26 cellular contexts compared by ENCODE assay signal in the genomic region with DNA sequence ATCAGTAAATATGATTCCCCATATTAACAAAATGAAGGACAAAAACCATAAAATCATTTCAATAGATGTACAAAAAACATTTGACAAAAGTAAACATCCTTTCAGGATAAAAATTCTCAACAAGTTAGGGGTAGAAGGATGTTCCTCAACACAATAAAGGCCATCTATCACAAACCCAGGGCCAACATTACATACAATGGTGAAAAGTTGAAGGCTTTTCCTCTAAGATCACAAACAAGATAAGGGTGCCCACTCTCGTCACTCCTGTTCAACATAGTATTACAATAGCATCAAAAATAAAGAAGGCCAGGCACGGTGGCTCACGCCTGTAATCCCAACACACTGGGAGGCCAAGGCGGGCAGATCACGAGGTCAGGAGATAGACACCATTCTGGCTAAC.
"Had no signal": no experiment of that assay in that cellular context is flagged by ENCODE, and none has a peak within 500 bp of the region (broad histone marks: within the 10 kb centered on the region; RNA-seq: fewer than 3 reads in every experiment).

No MANE protein-coding gene starts in this region.

- H3K27me3 Mint-ChIP-seq: effector memory CD8-positive, alpha-beta T cell; memory B cell; naive B cell; naive thymus-derived CD8-positive, alpha-beta T cell had no signal

- FAIRE-seq: endometrium, islet of Langerhans, keratinocyte had no signal

- H3K36me3 ChIP-seq: colonic mucosa, esophagus squamous epithelium, gastrocnemius medialis, heart right ventricle, left lung, lower lobe of right lung had no signal

- H3K4me3 Mint-ChIP-seq: effector memory CD8-positive, alpha-beta T cell; endodermal cell; memory B cell; naive thymus-derived CD8-positive, alpha-beta T cell had no signal

- H3K4me3 ChIP-seq: colonic mucosa, esophagus squamous epithelium, gastrocnemius medialis, heart right ventricle, left lung, lower lobe of right lung, mucosa of descending colon had no signal

- ATAC-seq: effector memory CD8-positive, alpha-beta T cell; gastrocnemius medialis; heart right ventricle; left cardiac atrium; left lung; left ventricle myocardium superior; lower lobe of right lung; mucosa of descending colon; naive thymus-derived CD8-positive, alpha-beta T cell had no signal

- H3K9me3 Mint-ChIP-seq: effector memory CD8-positive, alpha-beta T cell had no signal

- DNase-seq: colonic mucosa; cortex of kidney; effector CD8-positive, alpha-beta T cell; effector memory CD8-positive, alpha-beta T cell; endodermal cell; esophagus squamous epithelium; foreskin fibroblast; foreskin melanocyte; gastrocnemius medialis; glutamatergic neuron; head of caudate nucleus; heart right ventricle; hippocampal formation; left cardiac atrium; left lung; left ventricle myocardium superior; lower lobe of right lung; mammary epithelial cell; mesendoderm; mucosa of descending colon; naive B cell; naive thymus-derived CD8-positive, alpha-beta T cell had no signal

- H3K27ac ChIP-seq: colonic mucosa, esophagus squamous epithelium, gastrocnemius medialis, heart right ventricle, lower lobe of right lung had no signal

- H3K9me3 ChIP-seq: colonic mucosa, esophagus squamous epithelium, gastrocnemius medialis, left lung, mucosa of descending colon had no signal

- H3K4me1 ChIP-seq: colonic mucosa, esophagus squamous epithelium, gastrocnemius medialis had no signal

- H3K27me3 ChIP-seq: colonic mucosa, esophagus squamous epithelium, gastrocnemius medialis, heart right ventricle, left lung had no signal

- H3K27ac Mint-ChIP-seq: effector memory CD8-positive, alpha-beta T cell; endodermal cell; memory B cell had no signal
